ENCODE assay signal across 8 cellular contexts in the genomic region with DNA sequence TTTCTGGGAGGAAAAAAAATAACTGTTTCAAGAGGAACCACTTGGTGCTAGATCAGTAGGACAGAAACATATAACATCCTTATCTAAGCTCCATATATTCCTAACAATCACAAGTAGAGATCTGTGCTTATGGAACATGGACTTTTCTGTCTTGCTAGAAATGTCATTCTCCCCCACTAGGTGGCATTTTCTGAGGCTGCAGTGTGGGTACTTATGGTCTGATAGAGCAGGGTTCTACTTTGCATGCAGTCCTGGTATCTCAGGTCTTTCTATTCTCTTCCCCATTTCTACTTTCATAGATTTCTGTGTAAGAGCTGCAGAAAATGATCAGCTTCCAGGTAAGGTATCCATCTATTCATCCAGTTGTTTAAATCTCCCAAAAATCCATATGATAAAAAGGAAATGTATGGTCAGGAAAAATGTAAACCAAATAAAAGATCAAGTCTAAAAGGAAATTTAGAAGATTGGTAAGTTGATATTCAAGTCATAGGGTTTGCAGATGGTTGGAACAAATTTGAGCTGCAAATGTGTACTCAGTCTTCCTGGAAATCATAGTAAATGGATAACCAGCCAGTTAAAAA. TPM values are rescaled to one million over a fixed set of nuclear protein-coding genes. Genes with fewer than 3 reads are reported as not detected.
DNase-seq lines count a peak whose midpoint lies in the region; ATAC-seq and TF ChIP-seq lines count a peak whose summit lies in the region.

No MANE protein-coding gene starts in this region.

- H3K9ac ChIP-seq in KMS-11 (no peak overlapping the region), mammary epithelial cell (ENCODE audit: insufficient read depth, low read length) (no peak overlapping the region)

- in situ Hi-C loops in mammary epithelial cell (cut with MboI; ENCODE audit: low sequenced_read_pairs in 2 of 2) = no loop called here

- H3K36me3 ChIP-seq in heart right ventricle = peaks cover 0 to 28% (median 6%) of the 10 kb centered on the region in 9 donors
- H3K36me3 ChIP-seq in KMS-11 (ENCODE audit: insufficient read depth) = no peaks in the 10 kb centered on the region
- no peaks in the 10 kb centered on the region for H3K36me3 ChIP-seq in mammary epithelial cell (ENCODE audit: insufficient read depth, low read length)

- H3K4me3 ChIP-seq in heart right ventricle = peak overlapping the region in 7 of 10 donors; percentile 10 to 77 (median 70)
- peak overlapping the region; percentile 7 for H3K4me3 ChIP-seq in KMS-11 (IDR thresholded peaks at IDR 0.05; ENCODE audit: insufficient read depth, low read depth, low read length)
- H3K4me3 ChIP-seq in mammary epithelial cell (replicated peaks in 1 of 3; ENCODE audit: insufficient read depth in 1 of 3, low read depth in 2 of 3, low read length in 3 of 3) = peak overlapping the region in 1 of 3 experiments; percentile 68

- dilution Hi-C loops in mammary epithelial cell (cut with HindIII; ENCODE audit: low sequenced_read_pairs) = no loop called here

- H3K27me3 ChIP-seq in heart right ventricle (no peaks in the 10 kb centered on the region), KMS-11 (ENCODE audit: insufficient read depth, low read depth) (no peaks in the 10 kb centered on the region), mammary epithelial cell (ENCODE audit: insufficient read depth, low read length) (no peaks in the 10 kb centered on the region)

- intact Hi-C loops in heart right ventricle (cut with DNase I) (no loop called here), Right ventricle myocardium inferior (cut with DNase I) (no loop called here), mammary epithelial cell (cut with micrococcal nuclease) (loop anchor here (2.0 to 5.0 kb wide), 2 partner anchors 318 to 419 kb away; no protein-coding TSS in a partner anchor)

- H3K27ac ChIP-seq in heart right ventricle (peak overlapping the region in 2 of 10 donors; percentile 84 to 85), KMS-11 (no peak overlapping the region), mammary epithelial cell (ENCODE audit: insufficient read depth, low read depth, low read length) (no peak overlapping the region)

- H4K20me1 ChIP-seq in KMS-11 (ENCODE audit: insufficient read depth) (no peaks in the 10 kb centered on the region), mammary epithelial cell (ENCODE audit: insufficient read depth, low read length) (no peaks in the 10 kb centered on the region)

- H3K79me2 ChIP-seq in KMS-11 (ENCODE audit: insufficient read depth, low read depth) = no peaks in the 10 kb centered on the region
- peaks cover 7% of the 10 kb centered on the region for H3K79me2 ChIP-seq in mammary epithelial cell (ENCODE audit: insufficient read depth, low read length)

- H2AFZ ChIP-seq in KMS-11 (ENCODE audit: low read depth) (no peak overlapping the region), mammary epithelial cell (ENCODE audit: low read depth, low read length) (no peak overlapping the region)

- H3K9me3 ChIP-seq in heart right ventricle = peaks cover 0 to 10% (median 0%) of the 10 kb centered on the region in 11 donors
- H3K9me3 ChIP-seq in mammary epithelial cell (replicated peaks; ENCODE audit: insufficient read depth, low read length) = no peaks in the 10 kb centered on the region

- no TSS peak for BruUV-seq in mammary epithelial cell (replicated peaks; lab: Mats Ljungman, UMichigan)

- DNase-seq in heart right ventricle (peak in 1 of 2 donors; percentile 5), Right ventricle myocardium inferior (ENCODE audit: missing footprints) (no peak), RPMI7951 (ENCODE audit: low read depth) (peak; percentile 67), mammary epithelial cell (peak; percentile 52), lung microvascular endothelial cell (ENCODE audit: low read depth in 2 of 2) (peak; percentile 70 to 76)

- H3K4me2 ChIP-seq in KMS-11 (peak overlapping the region; percentile 47), mammary epithelial cell (ENCODE audit: insufficient read depth, low read depth, low read length) (peak overlapping the region; percentile 76)

- TF ChIP-seq CTCF in heart right ventricle (IDR thresholded peaks at IDR 0.05) (peak; percentile 14 to 69 (median 51)), KMS-11 (conservative IDR thresholded peaks at IDR 0.05; ENCODE audit: low read depth, low read length) (peak; percentile 75), mammary epithelial cell (conservative IDR thresholded peaks at IDR 0.05 in 1 of 2, IDR thresholded peaks at IDR 0.05 in 1 of 2; ENCODE audit: extremely low read depth in 1 of 2, insufficient read depth in 1 of 2, low read depth in 1 of 2, low read length in 2 of 2) (peak; percentile 80 to 82)

- H3K4me1 ChIP-seq in heart right ventricle = peaks cover 0 to 23% (median 17%) of the 10 kb centered on the region in 9 donors
- peaks cover 13% of the 10 kb centered on the region for H3K4me1 ChIP-seq in KMS-11 (ENCODE audit: low read depth, poor library complexity, severe bottlenecking)
- H3K4me1 ChIP-seq in mammary epithelial cell (ENCODE audit: insufficient read depth, low read length) = peaks cover 10% of the 10 kb centered on the region

- CTCF ChIA-PET in mammary epithelial cell (lab: Charles Lee; ENCODE audit: low non-redundant PET) = interaction anchor here (0.7 to 1.1 kb wide), 2 partner anchors 26 to 37 kb away, joined by 3 to 7 read pairs; no protein-coding TSS in a partner anchor

- ATAC-seq in heart right ventricle (peak in 1 of 8 donors; percentile 37), Right ventricle myocardium inferior (no peak), HG03469 (IDR thresholded peaks at IDR 0.05; ENCODE audit: unreplicated experiment) (no peak), HG03571 (IDR thresholded peaks at IDR 0.05; ENCODE audit: unreplicated experiment) (no peak)

RNA-seq across cellular contexts. Expression of a gene that starts 1.5 kb away (rescaled TPM):
- total RNA-seq in heart right ventricle (10 to 100 TPM in 3 of 10 donors, 1 to 10 TPM in 7; 5.7 to 11.6 (median 8.6) TPM), Right ventricle myocardium inferior (9.7 TPM), mammary epithelial cell (1 to 10 TPM; 3.7 to 4.1 TPM), lung microvascular endothelial cell (1.4 and 1.5 TPM in 2 replicates)
- polyA plus RNA-seq in heart right ventricle (10 to 100 TPM in 1 of 2 donors, 1 to 10 TPM in 1; 5.1 to 10.4 TPM), mammary epithelial cell (2.1 TPM)
- total RNA-seq in RPMI7951 (2014; rRNA removed; shearing (Covaris generic)) = 7.6 and 9.7 TPM in 2 replicates
- not detected for polyA minus RNA-seq in mammary epithelial cell

RNA-seq across cellular contexts. Expression of a gene that starts 24.4 kb away (rescaled TPM):
- total RNA-seq in heart right ventricle = 1 to 10 TPM; 2.4 to 5.3 (median 3.6) TPM
- 1 to 10 TPM; 2.3 to 3.3 TPM for polyA plus RNA-seq in heart right ventricle
- total RNA-seq in Right ventricle myocardium inferior = 4.7 TPM
- total RNA-seq in RPMI7951 (2014; rRNA removed; shearing (Covaris generic)) = 11.5 and 15.3 TPM in 2 replicates
- 10 to 100 TPM in 1 of 2 donors, 1 to 10 TPM in 1; 7.2 to 14.7 TPM for total RNA-seq in mammary epithelial cell
- 10.1 TPM for polyA plus RNA-seq in mammary epithelial cell
- polyA minus RNA-seq in mammary epithelial cell = 22.4 TPM
- 5.4 and 6.0 TPM in 2 replicates for total RNA-seq in lung microvascular endothelial cell

RNA-seq across cellular contexts. Expression of a gene that starts 55.8 kb away (rescaled TPM):
- total RNA-seq in heart right ventricle = 1 to 10 TPM; 1.1 to 2.6 (median 1.3) TPM
- 1 to 10 TPM; 1.5 to 2.6 TPM for polyA plus RNA-seq in heart right ventricle
- 1.8 TPM for total RNA-seq in Right ventricle myocardium inferior
- total RNA-seq in RPMI7951 (2014; rRNA removed; shearing (Covaris generic)) = 4.9 and 6.3 TPM in 2 replicates
- 1 to 10 TPM; 3.5 to 4.3 TPM for total RNA-seq in mammary epithelial cell
- 2.1 TPM for polyA plus RNA-seq in mammary epithelial cell
- polyA minus RNA-seq in mammary epithelial cell = not detected
- total RNA-seq in lung microvascular endothelial cell = 1.3 and 2.0 TPM in 2 replicates
